Comparison of ENCODE assay signal across 5 cellular contexts in genomic region chr2:34498561-34498960, GRCh38.
"Had no signal": no experiment of that assay in that cellular context is flagged by ENCODE, and none has a peak within 500 bp of the region (broad histone marks: within the 10 kb centered on the region; RNA-seq: fewer than 3 reads in every experiment).

No MANE protein-coding gene starts in this region.

- H3K4me3 ChIP-seq: GM23248, HAP-1 had no signal

- DNase-seq: GM23248, GOT3, H7, HFFc6 had no signal
